16 cellular contexts compared by ENCODE assay signal in genomic region chr3:165259518-165260193, GRCh38.
DNase-seq lines count a peak whose midpoint lies in the region; ATAC-seq, FAIRE-seq and TF ChIP-seq lines count a peak whose summit lies in the region.
"Had no signal": no experiment of that assay in that cellular context is flagged by ENCODE, and none has a peak within 500 bp of the region (broad histone marks: within the 10 kb centered on the region; RNA-seq: fewer than 3 reads in every experiment).

No MANE protein-coding gene starts in this region.

- SMC1A ChIA-PET in GM12878 (lab: Charles Lee; ENCODE audit: uncharacterized antibody, unreplicated experiment), result no interaction called here

- H3K27me3 ChIP-seq in A673 (replicated peaks; ENCODE audit: insufficient read depth, low read depth, low read length, poor library complexity) (no peaks in the 10 kb centered on the region), GM12878 (replicated peaks in 1 of 2; ENCODE audit: control insufficient read depth in 2 of 2, insufficient read depth in 2 of 2, low read length in 1 of 2) (no peaks in the 10 kb centered on the region), hepatocyte (no peaks in the 10 kb centered on the region)
- H3K27me3 ChIP-seq: adrenal gland had no signal

- no peak for TF ChIP-seq RAD21 in GM12878 (IDR thresholded peaks at IDR 0.05; ENCODE audit: insufficient read depth, low read depth, low read length)

- RAD21 ChIA-PET in GM12878 (lab: Charles Lee; ENCODE audit: unreplicated experiment), result interaction anchor here (1.0 kb wide), 1 partner anchor 80 kb away, joined by 3 read pairs; no protein-coding TSS in a partner anchor

- H2AFZ ChIP-seq in GM12878 (ENCODE audit: control insufficient read depth, low read depth, low read length) (no peak overlapping the region), hepatocyte (no peak overlapping the region)

- H3K9me2 ChIP-seq in hepatocyte (replicated peaks; ENCODE audit: insufficient read depth), result no peaks in the 10 kb centered on the region

- TF ChIP-seq EP300 in GM12878 (IDR thresholded peaks at IDR 0.05; ENCODE audit: borderline replicate concordance in 1 of 2, control insufficient read depth in 1 of 2, low read depth in 2 of 2, low read length in 2 of 2), result no peak

- no peak for FAIRE-seq in GM12878 (lab: Jason Lieb, UNC)

- in situ Hi-C loops in GM12878 (cut with MboI), result no loop called here

- CTCF ChIA-PET in A673 (lab: Charles Lee) (no interaction called here), GM12878 (lab: Yijun Ruan, JAX) (interaction anchor here (1.2 kb wide), 1 partner anchor 20 kb away, joined by 3 read pairs; no protein-coding TSS in a partner anchor)

- no peak for TF ChIP-seq POLR2A in GM12878 (IDR thresholded peaks at IDR 0.05; ENCODE audit: low read depth, low read length)

- H4K20me1 ChIP-seq in GM12878 (ENCODE audit: control insufficient read depth, insufficient read depth) (no peaks in the 10 kb centered on the region), hepatocyte (ENCODE audit: insufficient read depth, poor library complexity, severe bottlenecking) (no peaks in the 10 kb centered on the region)

- TF ChIP-seq CTCF in A673 (conservative IDR thresholded peaks at IDR 0.05; ENCODE audit: low read depth, low read length) (no peak), GM12878 (IDR thresholded peaks at IDR 0.05 in 2 of 3, conservative IDR thresholded peaks at IDR 0.05 in 1 of 3; ENCODE audit: control insufficient read depth in 2 of 3, extremely low read depth in 1 of 3, insufficient read depth in 1 of 3, low read depth in 3 of 3, low read length in 3 of 3) (no peak), hepatocyte (IDR thresholded peaks at IDR 0.05; ENCODE audit: poor library complexity) (no peak)

- intact Hi-C loops in A673 (cut with micrococcal nuclease; ENCODE audit: unreplicated experiment), result loop anchor here (10.0 kb wide), 1 partner anchor 595 kb away; no protein-coding TSS in a partner anchor
- intact Hi-C loops in GM12878 (cut with micrococcal nuclease; ENCODE audit: unreplicated experiment), result no loop called here

- H3K9ac ChIP-seq in GM12878 (ENCODE audit: control insufficient read depth, insufficient read depth, low read length), result no peak overlapping the region

- H3K4me1 ChIP-seq in A673 (ENCODE audit: insufficient read depth, low read length, poor library complexity, severe bottlenecking) (no peaks in the 10 kb centered on the region), GM12878 (ENCODE audit: control insufficient read depth, insufficient read depth, low read length) (no peaks in the 10 kb centered on the region), hepatocyte (ENCODE audit: insufficient read depth) (no peaks in the 10 kb centered on the region)
- H3K4me1 ChIP-seq: adrenal gland had no signal

- ATAC-seq in GM12878 (peak; percentile 36; the same call in 2 of the 3 replicates), GM18867 (IDR thresholded peaks at IDR 0.05; ENCODE audit: unreplicated experiment) (no peak), GM18907 (IDR thresholded peaks at IDR 0.05; ENCODE audit: unreplicated experiment) (no peak)
- ATAC-seq: T-helper 17 cell had no signal

- H3K27ac ChIP-seq in A673 (ENCODE audit: low read depth, low read length, poor library complexity, severe bottlenecking) (no peak overlapping the region), GM12878 (ENCODE audit: control insufficient read depth, insufficient read depth) (no peak overlapping the region), hepatocyte (no peak overlapping the region)
- H3K27ac ChIP-seq: adrenal gland had no signal

- BruUV-seq in A673 (replicated peaks; lab: Mats Ljungman, UMichigan) (no TSS peak), GM12878 (replicated peaks; lab: Mats Ljungman, UMichigan) (no TSS peak)

- H3K9me3 ChIP-seq in A673 (ENCODE audit: low read depth, low read length, poor library complexity, severe bottlenecking), result no peaks in the 10 kb centered on the region
- no peaks in the 10 kb centered on the region for H3K9me3 ChIP-seq in GM12878 (replicated peaks; ENCODE audit: control insufficient read depth, insufficient read depth, low read length)
- no peaks in the 10 kb centered on the region for H3K9me3 ChIP-seq in hepatocyte (ENCODE audit: low read depth)
- H3K9me3 ChIP-seq: adrenal gland had no signal

- H3K4me3 ChIP-seq in A673 (ENCODE audit: low read depth, low read length, poor library complexity, severe bottlenecking), result no peak overlapping the region
- H3K4me3 ChIP-seq in GM12878, result no peak overlapping the region
- H3K4me3 ChIP-seq in hepatocyte, result no peak overlapping the region
- H3K4me3 ChIP-seq: adrenal gland had no signal

- peak; percentile 4 for DNase-seq in A673 (ENCODE audit: low spot score)
- DNase-seq in HuH-7.5 (ENCODE audit: low spot score), result peak; percentile 1
- no peak for DNase-seq in GM12878 (ENCODE audit: low read depth, low spot score)
- DNase-seq in glomerular visceral epithelial cell (ENCODE audit: extremely low spot score), result peak; percentile 23
- no peak for DNase-seq in activated CD4-positive, alpha-beta T cell treated with anti-CD3 and anti-CD28 coated beads, Interleukin-2, amount 50 U/mL, for 48 hours
- DNase-seq in hepatocyte (ENCODE audit: low spot score), result no peak
- DNase-seq: activated CD4-positive, alpha-beta T cell treated with anti-CD3 and anti-CD28 coated beads, Interleukin-2, amount 10 ng/mL, durations not matched to agents 24 days and 14 days; activated T-cell treated with anti-CD3 and anti-CD28 coated beads, Interleukin-2, amount 50 U/mL, for 48 hours; foreskin melanocyte; NCI-H146; NCI-H526; occipital lobe; T-helper 17 cell had no signal

- H3K79me2 ChIP-seq in GM12878 (ENCODE audit: control insufficient read depth, insufficient read depth, low read length) (no peaks in the 10 kb centered on the region), hepatocyte (no peaks in the 10 kb centered on the region)

- POLR2A ChIA-PET in A673 (lab: Charles Lee; ENCODE audit: low non-redundant PET) (no interaction called here), GM12878 (lab: Charles Lee) (interaction anchor here (0.6 kb wide), 1 partner anchor 47 kb away, joined by 5 read pairs; no protein-coding TSS in a partner anchor)

- no peaks in the 10 kb centered on the region for H3K36me3 ChIP-seq in A673 (ENCODE audit: insufficient read depth, low read length, poor library complexity, severe bottlenecking)
- no peaks in the 10 kb centered on the region for H3K36me3 ChIP-seq in GM12878 (ENCODE audit: control insufficient read depth in 2 of 2, insufficient read depth in 2 of 2, low read length in 1 of 2)
- H3K36me3 ChIP-seq in hepatocyte (replicated peaks; ENCODE audit: insufficient read depth, low read depth), result no peaks in the 10 kb centered on the region
- H3K36me3 ChIP-seq: adrenal gland had no signal

- WGBS in GM12878 (ENCODE audit: insufficient coverage, insufficient replicate concordance, low lambda C conversion rate, missing lambda C conversion rate), result 2% methylated on average over 4 of the region's 4 CpGs
- WGBS in hepatocyte (ENCODE audit: low lambda C conversion rate, missing lambda C conversion rate), result 73% methylated on average over 4 of the region's 4 CpGs

- H3K4me2 ChIP-seq in GM12878 (ENCODE audit: control insufficient read depth, insufficient read depth) (no peak overlapping the region), hepatocyte (no peak overlapping the region)

TF ChIP-seq in GM12878, 131 proteins besides CTCF, POLR2A, EP300 and RAD21 (continues in another document):
- TF ChIP-seq E2F8 (IDR thresholded peaks at IDR 0.05; ENCODE audit: low read depth, partially characterized antibody) (no peak), STAT3 (IDR thresholded peaks at IDR 0.05; ENCODE audit: low read depth, low read length) (no peak), BRCA1 (IDR thresholded peaks at IDR 0.05; ENCODE audit: low read depth, low read length) (no peak), NRF1 (conservative IDR thresholded peaks at IDR 0.05; ENCODE audit: low read depth, low read length) (no peak), SMC3 (IDR thresholded peaks at IDR 0.05; ENCODE audit: borderline replicate concordance, low read length) (no peak)

Comparison
In these comparisons a context has a peak if more than half of its experiments do, and no peak if none do; other contexts are left out.
1. DNase-seq: peak in A673 (single experiment), HuH-7.5 (single experiment) and glomerular visceral epithelial cell (single experiment); none in GM12878 (single experiment), activated CD4-positive, alpha-beta T cell treated with anti-CD3 and anti-CD28 coated beads, Interleukin-2, amount 50 U/mL, for 48 hours (0 of 2) and hepatocyte (single experiment).